ENCODE assay signal across 13 cellular contexts in the genomic region with DNA sequence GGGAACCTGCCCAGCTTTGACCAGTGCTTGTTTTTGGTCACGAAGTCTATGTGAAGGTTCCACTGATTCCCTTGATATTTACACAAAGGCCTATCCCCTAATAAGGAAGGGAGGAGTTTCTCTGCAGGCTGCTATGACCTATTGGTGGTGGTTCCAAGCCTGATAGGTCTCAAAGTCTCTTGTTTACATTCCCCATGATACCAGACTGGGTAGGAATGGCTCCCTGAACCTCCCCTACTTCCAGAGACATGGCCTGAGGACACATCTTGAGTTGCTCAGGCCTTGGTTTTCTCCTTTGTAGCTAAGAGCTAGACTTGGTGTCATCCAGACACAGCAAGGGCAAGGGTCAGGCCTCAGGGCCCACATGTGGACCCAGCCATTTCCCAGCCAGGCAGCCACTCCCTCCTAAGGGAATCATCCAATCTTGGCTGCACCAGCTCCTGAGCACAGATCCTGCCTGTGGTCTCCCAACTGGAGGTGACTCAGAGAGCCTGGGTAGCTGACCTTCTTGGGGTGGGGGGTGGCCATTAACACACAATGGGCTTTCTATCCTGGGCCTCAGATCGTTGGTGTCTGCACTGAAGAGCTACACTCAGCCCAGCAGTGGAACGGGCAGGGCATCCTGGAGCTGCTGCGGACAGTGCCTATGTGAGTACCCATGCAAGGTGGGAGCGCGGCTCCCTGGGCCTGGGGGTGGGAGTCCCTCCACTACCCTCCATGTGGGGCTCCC. TPM values are rescaled to one million over a fixed set of nuclear protein-coding genes. Genes with fewer than 3 reads are reported as not detected.
DNase-seq lines count a peak whose midpoint lies in the region; TF ChIP-seq lines count a peak whose summit lies in the region.
"Had no signal": no experiment of that assay in that cellular context is flagged by ENCODE, and none has a peak within 500 bp of the region (broad histone marks: within the 10 kb centered on the region; RNA-seq: fewer than 3 reads in every experiment).

No MANE protein-coding gene starts in this region.

- peak; percentile 54 for DNase-seq in BJ (ENCODE audit: low read depth)
- peak; percentile 95 for DNase-seq in HT1080 (ENCODE audit: low read depth)
- DNase-seq in astrocyte of the spinal cord (ENCODE audit: low read depth, low spot score), result peak; percentile 61
- DNase-seq in myocyte (ENCODE audit: low read depth), result peak; percentile 84
- no peak for DNase-seq in head of caudate nucleus
- no peak for DNase-seq in NCI-H2171 (lab: John Stamatoyannopoulos, UW)
- no peak for DNase-seq in iPS-NIHi7 (ENCODE audit: extremely low spot score)
- DNase-seq in DMS114 treated with DMSO at 0.1 percent for 48 hours (lab: John Stamatoyannopoulos, UW; ENCODE audit: unreplicated experiment), result no peak
- DNase-seq: activated CD8-positive, alpha-beta memory T cell treated with anti-CD3 and anti-CD28 coated beads, Interleukin-2, amount 10 ng/mL, durations not matched to agents 7 days and 5 days; adrenal gland; NCI-H1092 treated with DMSO at 0.1 percent for 48 hours; NCI-H446; stimulated activated naive CD4-positive, alpha-beta T cell treated with Interleukin-2 at 50 U/mL for 16 hours had no signal

- H3K27me3 ChIP-seq in BJ (ENCODE audit: control insufficient read depth, insufficient read depth, low read length), result no peaks in the 10 kb centered on the region
- H3K27me3 ChIP-seq: adrenal gland had no signal

- H3K36me3 ChIP-seq in BJ (ENCODE audit: control insufficient read depth, insufficient read depth, low read length), result peaks cover 6% of the 10 kb centered on the region

- POLR2A ChIA-PET in BJ (lab: Charles Lee), result interaction anchor here (0.6 kb wide), 1 partner anchor 312 kb away, joined by 6 read pairs; no protein-coding TSS in a partner anchor

- CTCF ChIA-PET in BJ (lab: Yijun Ruan, JAX), result interaction anchor here (0.7 to 2.7 kb wide), 6 partner anchors 9 to 90 kb away, joined by 3 to 11 read pairs (median 3); a partner anchor contains a TSS

- intact Hi-C loops in head of caudate nucleus (cut with DNase I), result no loop called here

- H3K4me3 ChIP-seq in BJ (ENCODE audit: low read depth, low read length), result no peak overlapping the region
- H3K4me3 ChIP-seq in astrocyte of the spinal cord (ENCODE audit: low read depth, low read length), result no peak overlapping the region
- H3K4me3 ChIP-seq: adrenal gland had no signal

- no peak for TF ChIP-seq CTCF in BJ (IDR thresholded peaks at IDR 0.05; ENCODE audit: insufficient read depth, low read depth, low read length)
- TF ChIP-seq CTCF in astrocyte of the spinal cord (IDR thresholded peaks at IDR 0.05; ENCODE audit: low read depth, low read length), result no peak

- in situ Hi-C loops in astrocyte of the spinal cord (cut with HindIII; ENCODE audit: low sequenced_read_pairs), result no loop called here

RNA-seq across cellular contexts. Expression of a gene that starts 51.0 kb away (rescaled TPM):
- polyA plus RNA-seq in BJ (2011; rRNA removed), result 60.4 and 105 TPM in 2 replicates
- 45.1 and 46.2 TPM in 2 replicates for polyA minus RNA-seq in BJ (2011; rRNA and poly(A)+ RNA removed)
- total RNA-seq in HT1080 (2014; rRNA removed; shearing (Covaris generic)), result 104 and 117 TPM in 2 replicates
- 188 and 198 TPM in 2 replicates for polyA plus RNA-seq in HT1080 (2015; cell fraction: cytosol; rRNA removed)
- polyA plus RNA-seq in HT1080 (2015; cell fraction: nucleus; rRNA removed), result 106 and 115 TPM in 2 replicates
- total RNA-seq in myocyte, result 230 and 274 TPM in 2 replicates
- 192 TPM for polyA plus RNA-seq in myocyte (2012)

Comparison
In these comparisons a context has a peak if more than half of its experiments do, and no peak if none do; other contexts are left out.
1. DNase-seq: peak in BJ (single experiment), HT1080 (single experiment), astrocyte of the spinal cord (single experiment) and myocyte (single experiment); none in head of caudate nucleus (0 of 42), NCI-H2171 (single experiment), iPS-NIHi7 (single experiment) and DMS114 treated with DMSO at 0.1 percent for 48 hours (single experiment).